ENCODE assay signal across 8 cellular contexts in genomic region chrX:51892921-51893745, GRCh38. TPM values are rescaled to one million over a fixed set of nuclear protein-coding genes. Genes with fewer than 3 reads are reported as not detected.
DNase-seq lines count a peak whose midpoint lies in the region; ATAC-seq and TF ChIP-seq lines count a peak whose summit lies in the region.

A gene with protein sequence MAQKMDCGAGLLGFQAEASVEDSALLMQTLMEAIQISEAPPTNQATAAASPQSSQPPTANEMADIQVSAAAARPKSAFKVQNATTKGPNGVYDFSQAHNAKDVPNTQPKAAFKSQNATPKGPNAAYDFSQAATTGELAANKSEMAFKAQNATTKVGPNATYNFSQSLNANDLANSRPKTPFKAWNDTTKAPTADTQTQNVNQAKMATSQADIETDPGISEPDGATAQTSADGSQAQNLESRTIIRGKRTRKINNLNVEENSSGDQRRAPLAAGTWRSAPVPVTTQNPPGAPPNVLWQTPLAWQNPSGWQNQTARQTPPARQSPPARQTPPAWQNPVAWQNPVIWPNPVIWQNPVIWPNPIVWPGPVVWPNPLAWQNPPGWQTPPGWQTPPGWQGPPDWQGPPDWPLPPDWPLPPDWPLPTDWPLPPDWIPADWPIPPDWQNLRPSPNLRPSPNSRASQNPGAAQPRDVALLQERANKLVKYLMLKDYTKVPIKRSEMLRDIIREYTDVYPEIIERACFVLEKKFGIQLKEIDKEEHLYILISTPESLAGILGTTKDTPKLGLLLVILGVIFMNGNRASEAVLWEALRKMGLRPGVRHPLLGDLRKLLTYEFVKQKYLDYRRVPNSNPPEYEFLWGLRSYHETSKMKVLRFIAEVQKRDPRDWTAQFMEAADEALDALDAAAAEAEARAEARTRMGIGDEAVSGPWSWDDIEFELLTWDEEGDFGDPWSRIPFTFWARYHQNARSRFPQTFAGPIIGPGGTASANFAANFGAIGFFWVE (plus strand): TSS chrX:51893623. CDS start chrX:51894305, 682 bp downstream.

- H3K4me1 ChIP-seq in SJCRH30, result no peaks in the 10 kb centered on the region
- peaks cover 6% of the 10 kb centered on the region for H3K4me1 ChIP-seq in neural progenitor cell

- DNase-seq in DMS 273 treated with DMSO at 0.1 percent for 48 hours (lab: John Stamatoyannopoulos, UW) (peak; percentile 78), KBM-7 (peak; percentile 98), SJCRH30 (peak; percentile 92 to 94), foreskin melanocyte (peak; percentile 81), neural progenitor cell (ENCODE audit: low spot score) (peak; percentile 95), stromal cell of bone marrow (ENCODE audit: low read depth) (peak; percentile 83)
- DNase-seq in activated naive CD4-positive, alpha-beta T cell treated with Interleukin-2 at 50 U/mL for 16 hours, result peak; percentile 79

- peaks cover 4% of the 10 kb centered on the region for H3K9me3 Mint-ChIP-seq in neural progenitor cell

- H3K27ac Mint-ChIP-seq in neural progenitor cell, result peak within 1 kb of the TSS; percentile 92

- H3K4me3 Mint-ChIP-seq in neural progenitor cell, result peak within 1 kb of the TSS; percentile 89

- H4K20me1 ChIP-seq in neural progenitor cell (ENCODE audit: low read depth), result peaks cover 7% of the 10 kb centered on the region

- H3K9ac ChIP-seq in neural progenitor cell, result peak within 1 kb of the TSS; percentile 47

- TF ChIP-seq CTCF in neural progenitor cell (IDR thresholded peaks at IDR 0.05), result no peak

- H3K4me1 Mint-ChIP-seq in neural progenitor cell, result peaks cover 22% of the 10 kb centered on the region

- no peak within 1 kb of the TSS for H2AFZ ChIP-seq in neural progenitor cell (replicated peaks)

- H3K36me3 ChIP-seq in SJCRH30 (no peaks in the 10 kb centered on the region; the same call in 1 of the 2 replicates), neural progenitor cell (no peaks in the 10 kb centered on the region)

- peak within 1 kb of the TSS; percentile 69 for H3K27ac ChIP-seq in SJCRH30
- H3K27ac ChIP-seq in neural progenitor cell, result peak within 1 kb of the TSS; percentile 53

- H3K4me3 ChIP-seq in SJCRH30 (peak within 1 kb of the TSS; percentile 67), neural progenitor cell (peak within 1 kb of the TSS; percentile 73)

- H3K4me2 ChIP-seq in neural progenitor cell, result peak within 1 kb of the TSS; percentile 80

- peak; percentile 68 for ATAC-seq in GM21529 (IDR thresholded peaks at IDR 0.05; ENCODE audit: unreplicated experiment)

- H3K27me3 ChIP-seq in SJCRH30 (no peaks in the 10 kb centered on the region), neural progenitor cell (no peaks in the 10 kb centered on the region)

- H3K36me3 Mint-ChIP-seq in neural progenitor cell, result peaks cover 18% of the 10 kb centered on the region

- in situ Hi-C loops in KBM-7 (cut with MboI; ENCODE audit: low pct_unique_long_range_greater_than_20kb, low sequenced_read_pairs), result no loop called here

- no peaks in the 10 kb centered on the region for H3K9me3 ChIP-seq in SJCRH30 (replicated peaks)
- no peaks in the 10 kb centered on the region for H3K9me3 ChIP-seq in neural progenitor cell (ENCODE audit: low read depth)

- H3K27me3 Mint-ChIP-seq in neural progenitor cell (ENCODE audit: insufficient read depth, low read depth), result peaks cover 12% of the 10 kb centered on the region

- no peaks in the 10 kb centered on the region for H3F3A ChIP-seq in neural progenitor cell (ENCODE audit: low read depth)

- H3K79me2 ChIP-seq in neural progenitor cell (ENCODE audit: low read depth), result peaks cover 36% of the 10 kb centered on the region

RNA-seq across cellular contexts. Expression of the gene that starts here (rescaled TPM):
- 101 and 102 TPM in 2 replicates for total RNA-seq in SJCRH30 (2014; rRNA removed; shearing (Covaris generic))
- 133 and 181 TPM in 2 replicates for total RNA-seq in neural progenitor cell (ENCODE audit: low replicate concordance)

Comparison
In these comparisons a context has a peak if more than half of its experiments do, and no peak if none do; other contexts are left out.
1. Peak in every context shown above with its lines: DNase-seq, ATAC-seq, H3K4me3 ChIP-seq and H3K27ac ChIP-seq.